Comparison of ENCODE assay signal across 2 cellular contexts in the genomic region with DNA sequence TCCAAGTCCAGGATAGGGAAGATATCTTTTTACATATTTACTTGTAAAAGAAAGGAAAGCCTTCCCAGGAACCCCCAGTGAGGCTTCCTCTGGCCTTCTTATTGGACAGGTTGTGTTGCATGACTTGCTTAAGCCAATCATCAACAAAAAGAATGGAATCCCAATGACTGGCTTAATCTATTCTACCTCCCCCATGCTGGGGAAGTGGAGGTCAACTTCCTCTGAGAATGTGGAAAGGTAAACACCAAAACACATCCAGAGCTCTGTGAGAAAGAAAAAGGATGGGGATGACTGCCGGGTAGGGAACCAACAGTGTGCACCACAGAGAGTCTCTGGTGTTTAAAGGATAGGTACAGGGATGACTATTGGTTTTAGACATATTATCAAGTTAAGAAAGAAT.
TF ChIP-seq lines count a peak whose summit lies in the region.

No MANE protein-coding gene starts in this region.

TF ChIP-seq in GM23338, 12 proteins besides CTCF, POLR2A, EP300 and RAD21 (continued from another document):
- TF ChIP-seq, protein P1, sequence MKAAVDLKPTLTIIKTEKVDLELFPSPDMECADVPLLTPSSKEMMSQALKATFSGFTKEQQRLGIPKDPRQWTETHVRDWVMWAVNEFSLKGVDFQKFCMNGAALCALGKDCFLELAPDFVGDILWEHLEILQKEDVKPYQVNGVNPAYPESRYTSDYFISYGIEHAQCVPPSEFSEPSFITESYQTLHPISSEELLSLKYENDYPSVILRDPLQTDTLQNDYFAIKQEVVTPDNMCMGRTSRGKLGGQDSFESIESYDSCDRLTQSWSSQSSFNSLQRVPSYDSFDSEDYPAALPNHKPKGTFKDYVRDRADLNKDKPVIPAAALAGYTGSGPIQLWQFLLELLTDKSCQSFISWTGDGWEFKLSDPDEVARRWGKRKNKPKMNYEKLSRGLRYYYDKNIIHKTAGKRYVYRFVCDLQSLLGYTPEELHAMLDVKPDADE (IDR thresholded peaks at IDR 0.05), result no peak
- TF ChIP-seq EZH2 (IDR thresholded peaks at IDR 0.05; ENCODE audit: low read depth, unreplicated experiment), result no peak
- TF ChIP-seq, protein P2, sequence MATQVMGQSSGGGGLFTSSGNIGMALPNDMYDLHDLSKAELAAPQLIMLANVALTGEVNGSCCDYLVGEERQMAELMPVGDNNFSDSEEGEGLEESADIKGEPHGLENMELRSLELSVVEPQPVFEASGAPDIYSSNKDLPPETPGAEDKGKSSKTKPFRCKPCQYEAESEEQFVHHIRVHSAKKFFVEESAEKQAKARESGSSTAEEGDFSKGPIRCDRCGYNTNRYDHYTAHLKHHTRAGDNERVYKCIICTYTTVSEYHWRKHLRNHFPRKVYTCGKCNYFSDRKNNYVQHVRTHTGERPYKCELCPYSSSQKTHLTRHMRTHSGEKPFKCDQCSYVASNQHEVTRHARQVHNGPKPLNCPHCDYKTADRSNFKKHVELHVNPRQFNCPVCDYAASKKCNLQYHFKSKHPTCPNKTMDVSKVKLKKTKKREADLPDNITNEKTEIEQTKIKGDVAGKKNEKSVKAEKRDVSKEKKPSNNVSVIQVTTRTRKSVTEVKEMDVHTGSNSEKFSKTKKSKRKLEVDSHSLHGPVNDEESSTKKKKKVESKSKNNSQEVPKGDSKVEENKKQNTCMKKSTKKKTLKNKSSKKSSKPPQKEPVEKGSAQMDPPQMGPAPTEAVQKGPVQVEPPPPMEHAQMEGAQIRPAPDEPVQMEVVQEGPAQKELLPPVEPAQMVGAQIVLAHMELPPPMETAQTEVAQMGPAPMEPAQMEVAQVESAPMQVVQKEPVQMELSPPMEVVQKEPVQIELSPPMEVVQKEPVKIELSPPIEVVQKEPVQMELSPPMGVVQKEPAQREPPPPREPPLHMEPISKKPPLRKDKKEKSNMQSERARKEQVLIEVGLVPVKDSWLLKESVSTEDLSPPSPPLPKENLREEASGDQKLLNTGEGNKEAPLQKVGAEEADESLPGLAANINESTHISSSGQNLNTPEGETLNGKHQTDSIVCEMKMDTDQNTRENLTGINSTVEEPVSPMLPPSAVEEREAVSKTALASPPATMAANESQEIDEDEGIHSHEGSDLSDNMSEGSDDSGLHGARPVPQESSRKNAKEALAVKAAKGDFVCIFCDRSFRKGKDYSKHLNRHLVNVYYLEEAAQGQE (IDR thresholded peaks at IDR 0.05; ENCODE audit: unreplicated experiment), result no peak
- no peak for TF ChIP-seq JUNB (IDR thresholded peaks at IDR 0.05; ENCODE audit: unreplicated experiment)
- TF ChIP-seq POLR2AphosphoS5 (IDR thresholded peaks at IDR 0.05; ENCODE audit: low read depth), result no peak
- no peak for TF ChIP-seq NANOG (IDR thresholded peaks at IDR 0.05; ENCODE audit: borderline replicate concordance)
- TF ChIP-seq, protein P3, sequence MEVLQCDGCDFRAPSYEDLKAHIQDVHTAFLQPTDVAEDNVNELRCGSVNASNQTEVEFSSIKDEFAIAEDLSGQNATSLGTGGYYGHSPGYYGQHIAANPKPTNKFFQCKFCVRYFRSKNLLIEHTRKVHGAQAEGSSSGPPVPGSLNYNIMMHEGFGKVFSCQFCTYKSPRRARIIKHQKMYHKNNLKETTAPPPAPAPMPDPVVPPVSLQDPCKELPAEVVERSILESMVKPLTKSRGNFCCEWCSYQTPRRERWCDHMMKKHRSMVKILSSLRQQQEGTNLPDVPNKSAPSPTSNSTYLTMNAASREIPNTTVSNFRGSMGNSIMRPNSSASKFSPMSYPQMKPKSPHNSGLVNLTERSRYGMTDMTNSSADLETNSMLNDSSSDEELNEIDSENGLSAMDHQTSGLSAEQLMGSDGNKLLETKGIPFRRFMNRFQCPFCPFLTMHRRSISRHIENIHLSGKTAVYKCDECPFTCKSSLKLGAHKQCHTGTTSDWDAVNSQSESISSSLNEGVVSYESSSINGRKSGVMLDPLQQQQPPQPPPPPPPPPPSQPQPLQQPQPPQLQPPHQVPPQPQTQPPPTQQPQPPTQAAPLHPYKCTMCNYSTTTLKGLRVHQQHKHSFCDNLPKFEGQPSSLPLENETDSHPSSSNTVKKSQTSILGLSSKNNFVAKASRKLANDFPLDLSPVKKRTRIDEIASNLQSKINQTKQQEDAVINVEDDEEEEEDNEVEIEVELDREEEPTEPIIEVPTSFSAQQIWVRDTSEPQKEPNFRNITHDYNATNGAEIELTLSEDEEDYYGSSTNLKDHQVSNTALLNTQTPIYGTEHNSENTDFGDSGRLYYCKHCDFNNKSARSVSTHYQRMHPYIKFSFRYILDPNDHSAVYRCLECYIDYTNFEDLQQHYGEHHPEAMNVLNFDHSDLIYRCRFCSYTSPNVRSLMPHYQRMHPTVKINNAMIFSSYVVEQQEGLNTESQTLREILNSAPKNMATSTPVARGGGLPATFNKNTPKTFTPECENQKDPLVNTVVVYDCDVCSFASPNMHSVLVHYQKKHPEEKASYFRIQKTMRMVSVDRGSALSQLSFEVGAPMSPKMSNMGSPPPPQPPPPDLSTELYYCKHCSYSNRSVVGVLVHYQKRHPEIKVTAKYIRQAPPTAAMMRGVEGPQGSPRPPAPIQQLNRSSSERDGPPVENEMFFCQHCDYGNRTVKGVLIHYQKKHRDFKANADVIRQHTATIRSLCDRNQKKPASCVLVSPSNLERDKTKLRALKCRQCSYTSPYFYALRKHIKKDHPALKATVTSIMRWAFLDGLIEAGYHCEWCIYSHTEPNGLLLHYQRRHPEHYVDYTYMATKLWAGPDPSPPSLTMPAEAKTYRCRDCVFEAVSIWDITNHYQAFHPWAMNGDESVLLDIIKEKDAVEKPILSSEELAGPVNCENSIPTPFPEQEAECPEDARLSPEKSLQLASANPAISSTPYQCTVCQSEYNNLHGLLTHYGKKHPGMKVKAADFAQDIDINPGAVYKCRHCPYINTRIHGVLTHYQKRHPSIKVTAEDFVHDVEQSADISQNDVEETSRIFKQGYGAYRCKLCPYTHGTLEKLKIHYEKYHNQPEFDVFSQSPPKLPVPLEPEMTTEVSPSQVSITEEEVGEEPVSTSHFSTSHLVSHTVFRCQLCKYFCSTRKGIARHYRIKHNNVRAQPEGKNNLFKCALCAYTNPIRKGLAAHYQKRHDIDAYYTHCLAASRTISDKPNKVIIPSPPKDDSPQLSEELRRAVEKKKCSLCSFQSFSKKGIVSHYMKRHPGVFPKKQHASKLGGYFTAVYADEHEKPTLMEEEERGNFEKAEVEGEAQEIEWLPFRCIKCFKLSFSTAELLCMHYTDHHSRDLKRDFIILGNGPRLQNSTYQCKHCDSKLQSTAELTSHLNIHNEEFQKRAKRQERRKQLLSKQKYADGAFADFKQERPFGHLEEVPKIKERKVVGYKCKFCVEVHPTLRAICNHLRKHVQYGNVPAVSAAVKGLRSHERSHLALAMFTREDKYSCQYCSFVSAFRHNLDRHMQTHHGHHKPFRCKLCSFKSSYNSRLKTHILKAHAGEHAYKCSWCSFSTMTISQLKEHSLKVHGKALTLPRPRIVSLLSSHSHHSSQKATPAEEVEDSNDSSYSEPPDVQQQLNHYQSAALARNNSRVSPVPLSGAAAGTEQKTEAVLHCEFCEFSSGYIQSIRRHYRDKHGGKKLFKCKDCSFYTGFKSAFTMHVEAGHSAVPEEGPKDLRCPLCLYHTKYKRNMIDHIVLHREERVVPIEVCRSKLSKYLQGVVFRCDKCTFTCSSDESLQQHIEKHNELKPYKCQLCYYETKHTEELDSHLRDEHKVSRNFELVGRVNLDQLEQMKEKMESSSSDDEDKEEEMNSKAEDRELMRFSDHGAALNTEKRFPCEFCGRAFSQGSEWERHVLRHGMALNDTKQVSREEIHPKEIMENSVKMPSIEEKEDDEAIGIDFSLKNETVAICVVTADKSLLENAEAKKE (CRISPR knock-in tag; IDR thresholded peaks at IDR 0.05), result no peak

TF ChIP-seq in K562, 482 proteins besides CTCF, POLR2A, EP300 and RAD21 (continued from another document):
- TF ChIP-seq SPI1 (IDR thresholded peaks at IDR 0.05; ENCODE audit: borderline replicate concordance, low read depth, low read length) (0 out of 2 replicates have a peak, but pooled peaks have one; percentile 46), PRPF4 (IDR thresholded peaks at IDR 0.05; ENCODE audit: insufficient read depth, low read depth, low read length, poor library complexity, severe bottlenecking) (no peak)
- TF ChIP-seq, protein P4, sequence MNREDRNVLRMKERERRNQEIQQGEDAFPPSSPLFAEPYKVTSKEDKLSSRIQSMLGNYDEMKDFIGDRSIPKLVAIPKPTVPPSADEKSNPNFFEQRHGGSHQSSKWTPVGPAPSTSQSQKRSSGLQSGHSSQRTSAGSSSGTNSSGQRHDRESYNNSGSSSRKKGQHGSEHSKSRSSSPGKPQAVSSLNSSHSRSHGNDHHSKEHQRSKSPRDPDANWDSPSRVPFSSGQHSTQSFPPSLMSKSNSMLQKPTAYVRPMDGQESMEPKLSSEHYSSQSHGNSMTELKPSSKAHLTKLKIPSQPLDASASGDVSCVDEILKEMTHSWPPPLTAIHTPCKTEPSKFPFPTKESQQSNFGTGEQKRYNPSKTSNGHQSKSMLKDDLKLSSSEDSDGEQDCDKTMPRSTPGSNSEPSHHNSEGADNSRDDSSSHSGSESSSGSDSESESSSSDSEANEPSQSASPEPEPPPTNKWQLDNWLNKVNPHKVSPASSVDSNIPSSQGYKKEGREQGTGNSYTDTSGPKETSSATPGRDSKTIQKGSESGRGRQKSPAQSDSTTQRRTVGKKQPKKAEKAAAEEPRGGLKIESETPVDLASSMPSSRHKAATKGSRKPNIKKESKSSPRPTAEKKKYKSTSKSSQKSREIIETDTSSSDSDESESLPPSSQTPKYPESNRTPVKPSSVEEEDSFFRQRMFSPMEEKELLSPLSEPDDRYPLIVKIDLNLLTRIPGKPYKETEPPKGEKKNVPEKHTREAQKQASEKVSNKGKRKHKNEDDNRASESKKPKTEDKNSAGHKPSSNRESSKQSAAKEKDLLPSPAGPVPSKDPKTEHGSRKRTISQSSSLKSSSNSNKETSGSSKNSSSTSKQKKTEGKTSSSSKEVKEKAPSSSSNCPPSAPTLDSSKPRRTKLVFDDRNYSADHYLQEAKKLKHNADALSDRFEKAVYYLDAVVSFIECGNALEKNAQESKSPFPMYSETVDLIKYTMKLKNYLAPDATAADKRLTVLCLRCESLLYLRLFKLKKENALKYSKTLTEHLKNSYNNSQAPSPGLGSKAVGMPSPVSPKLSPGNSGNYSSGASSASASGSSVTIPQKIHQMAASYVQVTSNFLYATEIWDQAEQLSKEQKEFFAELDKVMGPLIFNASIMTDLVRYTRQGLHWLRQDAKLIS (CRISPR knock-in tag; IDR thresholded peaks at IDR 0.05), result no peak
- TF ChIP-seq, protein P5, sequence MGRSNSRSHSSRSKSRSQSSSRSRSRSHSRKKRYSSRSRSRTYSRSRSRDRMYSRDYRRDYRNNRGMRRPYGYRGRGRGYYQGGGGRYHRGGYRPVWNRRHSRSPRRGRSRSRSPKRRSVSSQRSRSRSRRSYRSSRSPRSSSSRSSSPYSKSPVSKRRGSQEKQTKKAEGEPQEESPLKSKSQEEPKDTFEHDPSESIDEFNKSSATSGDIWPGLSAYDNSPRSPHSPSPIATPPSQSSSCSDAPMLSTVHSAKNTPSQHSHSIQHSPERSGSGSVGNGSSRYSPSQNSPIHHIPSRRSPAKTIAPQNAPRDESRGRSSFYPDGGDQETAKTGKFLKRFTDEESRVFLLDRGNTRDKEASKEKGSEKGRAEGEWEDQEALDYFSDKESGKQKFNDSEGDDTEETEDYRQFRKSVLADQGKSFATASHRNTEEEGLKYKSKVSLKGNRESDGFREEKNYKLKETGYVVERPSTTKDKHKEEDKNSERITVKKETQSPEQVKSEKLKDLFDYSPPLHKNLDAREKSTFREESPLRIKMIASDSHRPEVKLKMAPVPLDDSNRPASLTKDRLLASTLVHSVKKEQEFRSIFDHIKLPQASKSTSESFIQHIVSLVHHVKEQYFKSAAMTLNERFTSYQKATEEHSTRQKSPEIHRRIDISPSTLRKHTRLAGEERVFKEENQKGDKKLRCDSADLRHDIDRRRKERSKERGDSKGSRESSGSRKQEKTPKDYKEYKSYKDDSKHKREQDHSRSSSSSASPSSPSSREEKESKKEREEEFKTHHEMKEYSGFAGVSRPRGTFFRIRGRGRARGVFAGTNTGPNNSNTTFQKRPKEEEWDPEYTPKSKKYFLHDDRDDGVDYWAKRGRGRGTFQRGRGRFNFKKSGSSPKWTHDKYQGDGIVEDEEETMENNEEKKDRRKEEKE (IDR thresholded peaks at IDR 0.05; ENCODE audit: borderline replicate concordance in 1 of 2, control insufficient read depth in 1 of 2, low read depth in 2 of 2, low read length in 1 of 2), result no peak
